Comparison of ENCODE assay signal across 9 cellular contexts in the genomic region with DNA sequence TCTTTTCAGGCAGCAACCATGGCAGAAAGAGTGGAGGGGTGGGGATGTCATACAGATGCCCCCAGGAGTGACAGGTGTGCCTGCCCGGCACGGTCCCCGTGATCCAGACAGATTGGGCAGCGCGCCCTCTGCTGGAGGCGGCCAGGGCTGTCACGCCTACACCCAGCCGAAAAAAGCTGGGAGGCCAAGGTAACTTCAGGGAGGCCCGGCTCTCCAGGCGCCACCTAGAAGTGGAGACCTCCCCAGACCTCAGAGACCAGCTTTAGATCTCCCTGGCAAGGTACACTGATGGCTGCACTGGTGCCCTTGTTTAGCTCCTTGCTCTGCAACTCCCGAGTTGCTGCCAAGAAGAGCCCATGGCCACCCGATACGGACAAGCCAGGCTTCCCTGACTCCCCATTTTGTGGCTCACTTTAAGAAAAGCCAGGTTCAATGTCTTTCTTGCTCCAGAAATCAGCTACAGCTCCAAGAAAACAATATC. TPM values are rescaled to one million over a fixed set of nuclear protein-coding genes. Genes with fewer than 3 reads are reported as not detected.
A peak's percentile ranks its signal among the peaks of the same experiment; 100 is the strongest.
DNase-seq lines count a peak whose midpoint lies in the region; ATAC-seq and TF ChIP-seq lines count a peak whose summit lies in the region.
"Had no signal": no experiment of that assay in that cellular context is flagged by ENCODE, and none has a peak within 500 bp of the region (broad histone marks: within the 10 kb centered on the region; RNA-seq: fewer than 3 reads in every experiment).

No MANE protein-coding gene starts in this region.

- H3K36me3 ChIP-seq in uterus, result no peaks in the 10 kb centered on the region

- H3K36me3 Mint-ChIP-seq in progenitor cell of endocrine pancreas (ENCODE audit: insufficient read depth), result no peaks in the 10 kb centered on the region

- H3K4me1 ChIP-seq in uterus, result peaks cover 3% of the 10 kb centered on the region in 2 donors

- no peak for TF ChIP-seq POLR2A in uterus (IDR thresholded peaks at IDR 0.05)

- intact Hi-C loops in head of caudate nucleus (cut with DNase I) (no loop called here), uterus (cut with DNase I; ENCODE audit: low total_unique reads) (no loop called here)

- peaks cover 2% of the 10 kb centered on the region for H3K27me3 Mint-ChIP-seq in progenitor cell of endocrine pancreas

- peak; percentile 89 for DNase-seq in GM03348 (ENCODE audit: low spot score)
- DNase-seq in HuH-7 (ENCODE audit: low spot score), result peak; percentile 87
- peak; percentile 51 for DNase-seq in SK-MEL-5 (ENCODE audit: low read depth, low spot score)
- peak; percentile 73 for DNase-seq in activated gamma-delta T cell treated with Interleukin-2 at 50 U/mL for 16 hours
- peak; percentile 50 to 89 (median 78) for DNase-seq in head of caudate nucleus
- DNase-seq in progenitor cell of endocrine pancreas (ENCODE audit: low spot score, unreplicated experiment), result peak; percentile 77
- DNase-seq in uterus, result peak; percentile 64 to 70

- no peak overlapping the region for H3K27ac ChIP-seq in uterus

- H3K4me3 Mint-ChIP-seq in progenitor cell of endocrine pancreas (ENCODE audit: low read depth), result no peak overlapping the region
- H3K4me3 Mint-ChIP-seq: dendritic cell treated with granulocyte-macrophage colony-stimulating factor and Interleukin-4, amounts not matched to agents 40 ng/mL and 50 ng/mL, for 4 days had no signal

- in situ Hi-C loops in SK-MEL-5 (cut with HindIII; ENCODE audit: low pct_unique_long_range_greater_than_20kb, low sequenced_read_pairs), result no loop called here

- peaks cover 2% of the 10 kb centered on the region for H3K4me1 Mint-ChIP-seq in progenitor cell of endocrine pancreas (ENCODE audit: low read depth)

- H3K27me3 ChIP-seq in uterus, result no peaks in the 10 kb centered on the region

- TF ChIP-seq CTCF in progenitor cell of endocrine pancreas (IDR thresholded peaks at IDR 0.05; ENCODE audit: unreplicated experiment), result peak; percentile 95
- TF ChIP-seq CTCF in uterus (IDR thresholded peaks at IDR 0.05), result peak; percentile 78 to 90 (median 85)

- H3K9me3 Mint-ChIP-seq in progenitor cell of endocrine pancreas (ENCODE audit: low read depth), result no peaks in the 10 kb centered on the region
- H3K9me3 Mint-ChIP-seq: dendritic cell treated with granulocyte-macrophage colony-stimulating factor and Interleukin-4, amounts not matched to agents 40 ng/mL and 50 ng/mL, for 4 days had no signal

- no peak for ATAC-seq in GM18870 (IDR thresholded peaks at IDR 0.05; ENCODE audit: unreplicated experiment)

- H3K9me3 ChIP-seq in uterus, result no peaks in the 10 kb centered on the region

- H3K27ac Mint-ChIP-seq in progenitor cell of endocrine pancreas, result no peak overlapping the region
- H3K27ac Mint-ChIP-seq: dendritic cell treated with granulocyte-macrophage colony-stimulating factor and Interleukin-4, amounts not matched to agents 40 ng/mL and 50 ng/mL, for 4 days had no signal

- no peak overlapping the region for H3K4me3 ChIP-seq in uterus

RNA-seq across cellular contexts. Expression of gene GOLT1A, which starts 6.6 kb away (rescaled TPM):
- total RNA-seq in SK-MEL-5 (2014; rRNA removed; shearing (Covaris generic)), result not detected in 2 replicates
- not detected in 2 replicates for polyA plus RNA-seq in SK-MEL-5 (2015; cell fraction: cytosol; rRNA removed)
- polyA plus RNA-seq in SK-MEL-5 (2015; cell fraction: nucleus; rRNA removed), result not detected in 2 replicates
- total RNA-seq in progenitor cell of endocrine pancreas (4.2 and 5.0 TPM in 2 replicates), uterus (under 1 TPM in 1 of 4 donors, not detected in 3; 0.52 TPM)

RNA-seq across cellular contexts. Expression of gene KISS1, which starts 10.9 kb away (rescaled TPM):
- total RNA-seq in SK-MEL-5 (2014; rRNA removed; shearing (Covaris generic)), result not detected in 2 replicates
- polyA plus RNA-seq in SK-MEL-5 (2015; cell fraction: cytosol; rRNA removed), result not detected in 2 replicates
- polyA plus RNA-seq in SK-MEL-5 (2015; cell fraction: nucleus; rRNA removed), result not detected in 2 replicates
- total RNA-seq in progenitor cell of endocrine pancreas, result not detected in 2 replicates
- total RNA-seq in uterus, result not detected

RNA-seq across cellular contexts. Expression of gene REN, which starts 41.0 kb away (rescaled TPM):
- not detected in 2 replicates for total RNA-seq in SK-MEL-5 (2014; rRNA removed; shearing (Covaris generic))
- not detected in 2 replicates for polyA plus RNA-seq in SK-MEL-5 (2015; cell fraction: cytosol; rRNA removed)
- not detected in 2 replicates for polyA plus RNA-seq in SK-MEL-5 (2015; cell fraction: nucleus; rRNA removed)
- not detected in 2 replicates for total RNA-seq in progenitor cell of endocrine pancreas
- total RNA-seq in uterus, result 1 to 10 TPM in 2 of 4 donors, not detected in 2; 6.8 to 9.4 TPM

RNA-seq across cellular contexts. Expression of gene ETNK2, which starts 55.3 kb away (rescaled TPM):
- total RNA-seq in SK-MEL-5 (2014; rRNA removed; shearing (Covaris generic)), result 21.3 and 22.7 TPM in 2 replicates
- polyA plus RNA-seq in SK-MEL-5 (2015; cell fraction: cytosol; rRNA removed), result 16.4 and 17.6 TPM in 2 replicates
- 5.3 and 7.9 TPM in 2 replicates for polyA plus RNA-seq in SK-MEL-5 (2015; cell fraction: nucleus; rRNA removed)
- 22.6 and 24.5 TPM in 2 replicates for total RNA-seq in progenitor cell of endocrine pancreas
- 10 to 100 TPM in 3 of 4 donors, 1 to 10 TPM in 1; 2.3 to 23.9 (median 13.9) TPM for total RNA-seq in uterus
